18 cellular contexts compared by ENCODE assay signal in the genomic region with DNA sequence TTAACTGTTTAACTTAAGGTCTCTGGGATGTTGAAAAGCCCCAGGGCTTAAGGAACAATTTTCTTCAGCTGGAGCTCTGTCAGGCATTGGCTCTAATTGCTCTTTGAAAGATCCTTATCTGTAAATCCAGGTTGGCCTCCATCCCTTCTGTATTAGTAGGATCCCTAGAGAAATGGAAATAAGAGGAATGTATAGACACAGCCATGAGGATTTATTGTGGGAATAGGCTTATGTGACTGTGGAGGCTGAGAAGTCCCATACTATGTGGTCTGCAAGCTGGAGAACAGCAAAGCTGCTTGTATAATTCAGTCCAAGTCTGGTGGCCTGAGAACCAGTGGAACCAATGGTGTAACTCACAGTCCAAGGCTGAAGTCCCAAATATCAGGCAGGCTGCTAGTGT. TPM values are rescaled to one million over a fixed set of nuclear protein-coding genes. Genes with fewer than 3 reads are reported as not detected.
DNase-seq lines count a peak whose midpoint lies in the region; ATAC-seq and TF ChIP-seq lines count a peak whose summit lies in the region.
"Had no signal": no experiment of that assay in that cellular context is flagged by ENCODE, and none has a peak within 500 bp of the region (broad histone marks: within the 10 kb centered on the region; RNA-seq: fewer than 3 reads in every experiment).

No MANE protein-coding gene starts in this region.

- intact Hi-C loops in right cardiac atrium (cut with DNase I), result no loop called here

- DNase-seq in DMS 273 treated with DMSO at 0.1 percent for 48 hours (lab: John Stamatoyannopoulos, UW), result peak; percentile 26
- peak; percentile 28 for DNase-seq in RPMI7951 (ENCODE audit: low read depth)
- peak; percentile 71 for DNase-seq in islet precursor cell
- no peak for DNase-seq in GDM1 (lab: John Stamatoyannopoulos, UW)
- no peak for DNase-seq in right cardiac atrium
- DNase-seq: ACHN; BE2C; C1 segment of cervical spinal cord; CD4-positive, CD25-positive, alpha-beta regulatory T cell; CD8-positive, alpha-beta memory T cell; COR-L47; DMS153; DMS79; HCEC 1CT had no signal

- H3K9me3 ChIP-seq in Loucy (ENCODE audit: insufficient read depth, low read depth, low read length) (no peaks in the 10 kb centered on the region), right cardiac atrium (ENCODE audit: control insufficient read depth, low read length) (no peaks in the 10 kb centered on the region)
- H3K9me3 ChIP-seq: BE2C had no signal

- no peak overlapping the region for H3K9ac ChIP-seq in Loucy (ENCODE audit: low read depth, low read length, poor library complexity, severe bottlenecking)

- no peaks in the 10 kb centered on the region for H3K79me2 ChIP-seq in Loucy (ENCODE audit: insufficient read depth, low read length)

- no peak overlapping the region for H3K4me2 ChIP-seq in Loucy (ENCODE audit: low read depth, low read length, poor library complexity, severe bottlenecking)
- H3K4me2 ChIP-seq: GM23338 had no signal

- H3K4me3 ChIP-seq in Loucy (ENCODE audit: low read length, poor library complexity, severe bottlenecking) (no peak overlapping the region), right cardiac atrium (ENCODE audit: low read length) (no peak overlapping the region)
- H3K4me3 ChIP-seq: GM12878, GM23338 had no signal

- no peaks in the 10 kb centered on the region for H3K27me3 ChIP-seq in Loucy (ENCODE audit: insufficient read depth, low read length, poor library complexity, severe bottlenecking)
- no peaks in the 10 kb centered on the region for H3K27me3 ChIP-seq in right cardiac atrium (ENCODE audit: control insufficient read depth, insufficient read depth)

- no peaks in the 10 kb centered on the region for H4K20me1 ChIP-seq in Loucy (ENCODE audit: insufficient read depth, low read length, poor library complexity, severe bottlenecking)

- no peak overlapping the region for H3K27ac ChIP-seq in right cardiac atrium (ENCODE audit: low read length)

- H3K9me2 ChIP-seq in Loucy (replicated peaks; ENCODE audit: low read depth, low read length), result no peaks in the 10 kb centered on the region

- TF ChIP-seq CTCF in Loucy (conservative IDR thresholded peaks at IDR 0.05; ENCODE audit: low read length), result no peak

- H3F3A ChIP-seq in Loucy (ENCODE audit: low read depth), result no peaks in the 10 kb centered on the region

- peaks cover 35% of the 10 kb centered on the region for H3K4me1 ChIP-seq in Loucy (ENCODE audit: insufficient read depth, low read length, poor library complexity, severe bottlenecking)
- H3K4me1 ChIP-seq in right cardiac atrium (ENCODE audit: control insufficient read depth, insufficient read depth, low read length), result peaks cover 2% of the 10 kb centered on the region
- H3K4me1 ChIP-seq: BE2C had no signal

- peak overlapping the region; percentile 21; the same call in 1 of the 2 replicates for H2AFZ ChIP-seq in Loucy (ENCODE audit: low read length)
- H2AFZ ChIP-seq: GM23338 had no signal

- ATAC-seq in GM21576 (IDR thresholded peaks at IDR 0.05; ENCODE audit: unreplicated experiment) (no peak), right cardiac atrium (no peak)
- ATAC-seq: GM12878, GM23338 had no signal

- no peaks in the 10 kb centered on the region for H3K36me3 ChIP-seq in Loucy (ENCODE audit: insufficient read depth, low read length)
- H3K36me3 ChIP-seq: BE2C had no signal

RNA-seq across cellular contexts. Expression of a gene that starts 47.6 kb away (rescaled TPM):
- 0.84 and 1.7 TPM in 2 replicates for total RNA-seq in RPMI7951 (2014; rRNA removed; shearing (Covaris generic))
- 1 to 10 TPM; 2.2 to 4.0 (median 3.0) TPM for total RNA-seq in right cardiac atrium
- 0.79 TPM for polyA plus RNA-seq in right cardiac atrium

Comparison
In these comparisons a context has a peak if more than half of its experiments do, and no peak if none do; other contexts are left out.
1. DNase-seq: peak in DMS 273 treated with DMSO at 0.1 percent for 48 hours (single experiment), RPMI7951 (single experiment) and islet precursor cell (single experiment); none in GDM1 (single experiment) and right cardiac atrium (0 of 3).